17 cellular contexts compared by ENCODE assay signal in genomic region chr9:135774794-135775525, GRCh38.
DNase-seq lines count a peak whose midpoint lies in the region; ATAC-seq, FAIRE-seq and TF ChIP-seq lines count a peak whose summit lies in the region.
"Had no signal": no experiment of that assay in that cellular context is flagged by ENCODE, and none has a peak within 500 bp of the region (broad histone marks: within the 10 kb centered on the region; RNA-seq: fewer than 3 reads in every experiment).

No MANE protein-coding gene starts in this region.

- no peaks in the 10 kb centered on the region for H3K4me1 ChIP-seq in RWPE2 (ENCODE audit: insufficient read depth, poor library complexity, severe bottlenecking)
- no peaks in the 10 kb centered on the region for H3K4me1 ChIP-seq in HepG2 (ENCODE audit: insufficient read depth, low read length)
- H3K4me1 ChIP-seq: Caco-2 had no signal

- no peaks in the 10 kb centered on the region for H3K27me3 Mint-ChIP-seq in MCF 10A (ENCODE audit: insufficient read depth, unreplicated experiment)
- no peaks in the 10 kb centered on the region for H3K27me3 Mint-ChIP-seq in activated T-helper 17 cell treated with anti-CD3 and anti-CD28 coated beads, Interleukin-2, amount 50 U/mL, for 72 hours
- H3K27me3 Mint-ChIP-seq: CD4-positive, alpha-beta T cell had no signal

- peak; percentile 71 for DNase-seq in H7
- no peak for DNase-seq in RWPE2 (ENCODE audit: low spot score)
- no peak for DNase-seq in HepG2 (ENCODE audit: low spot score)
- DNase-seq in MCF 10A (ENCODE audit: unreplicated experiment): no peak
- no peak for DNase-seq in mucosa of gallbladder (ENCODE audit: low spot score)
- DNase-seq: AML-193; Caco-2; CD4-positive, alpha-beta T cell; GDM1; GM23248; KG1 had no signal

- TF ChIP-seq EP300 in HepG2 (IDR thresholded peaks at IDR 0.05; ENCODE audit: low read depth in 2 of 2, low read length in 2 of 2) (no peak), HepG2 (CRISPR knock-in tag; IDR thresholded peaks at IDR 0.05; ENCODE audit: borderline replicate concordance) (no peak)

- no peaks in the 10 kb centered on the region for H3K79me2 ChIP-seq in HepG2 (ENCODE audit: insufficient read depth, low read length)

- WGBS in HepG2 (ENCODE audit: low lambda C conversion rate): 7% methylated on average over 3 of the region's 24 CpGs

- no peaks in the 10 kb centered on the region for H3K4me1 Mint-ChIP-seq in MCF 10A (ENCODE audit: insufficient read depth, unreplicated experiment)
- H3K4me1 Mint-ChIP-seq in activated T-helper 17 cell treated with anti-CD3 and anti-CD28 coated beads, Interleukin-2, amount 50 U/mL, for 72 hours: no peaks in the 10 kb centered on the region

- no peak overlapping the region for H3K4me3 Mint-ChIP-seq in MCF 10A (ENCODE audit: unreplicated experiment)
- H3K4me3 Mint-ChIP-seq in activated T-helper 17 cell treated with anti-CD3 and anti-CD28 coated beads, Interleukin-2, amount 50 U/mL, for 72 hours: no peak overlapping the region
- H3K4me3 Mint-ChIP-seq: CD4-positive, alpha-beta T cell had no signal

- TF ChIP-seq CTCF in RWPE2 (IDR thresholded peaks at IDR 0.05; ENCODE audit: poor library complexity, severe bottlenecking) (no peak), HepG2 (CRISPR knock-in tag; IDR thresholded peaks at IDR 0.05) (no peak), MCF 10A (IDR thresholded peaks at IDR 0.05; ENCODE audit: unreplicated experiment) (no peak)

- H3K4me3 ChIP-seq in H7 (ENCODE audit: insufficient read depth, low read depth, low read length) (no peak overlapping the region), RWPE2 (ENCODE audit: severe bottlenecking) (no peak overlapping the region), HepG2 (replicated peaks in 1 of 3; ENCODE audit: insufficient read depth in 1 of 3, low read depth in 2 of 3, low read length in 3 of 3) (no peak overlapping the region)
- H3K4me3 ChIP-seq: GM23248 had no signal

- H3K27ac ChIP-seq in RWPE2 (ENCODE audit: poor library complexity, severe bottlenecking) (no peak overlapping the region), HepG2 (ENCODE audit: extremely low read length, insufficient read depth, low read length) (no peak overlapping the region)
- H3K27ac ChIP-seq: C4-2B, GM23248 had no signal

- H3K27ac Mint-ChIP-seq in MCF 10A (ENCODE audit: low read depth, unreplicated experiment): no peak overlapping the region
- no peak overlapping the region for H3K27ac Mint-ChIP-seq in activated T-helper 17 cell treated with anti-CD3 and anti-CD28 coated beads, Interleukin-2, amount 50 U/mL, for 72 hours
- H3K27ac Mint-ChIP-seq: CD4-positive, alpha-beta T cell had no signal

- H3K9me3 ChIP-seq in RWPE2 (ENCODE audit: severe bottlenecking): no peaks in the 10 kb centered on the region
- no peaks in the 10 kb centered on the region for H3K9me3 ChIP-seq in HepG2 (ENCODE audit: low read length)
- H3K9me3 ChIP-seq: Caco-2 had no signal

- in situ Hi-C loops in HepG2 (cut with HindIII; ENCODE audit: extremely low pct_ligation_motif_present, low pct_unique_long_range_greater_than_20kb): no loop called here

- no peak for TF ChIP-seq RAD21 in HepG2 (CRISPR knock-in tag; IDR thresholded peaks at IDR 0.05)

- H2AFZ ChIP-seq in HepG2 (ENCODE audit: low read length): no peak overlapping the region
- H2AFZ ChIP-seq: GM23248 had no signal

- no peak overlapping the region for H3K4me2 ChIP-seq in HepG2 (ENCODE audit: low read depth, low read length)

- H3K36me3 Mint-ChIP-seq in MCF 10A (ENCODE audit: insufficient read depth, unreplicated experiment): no peaks in the 10 kb centered on the region
- H3K36me3 Mint-ChIP-seq in activated T-helper 17 cell treated with anti-CD3 and anti-CD28 coated beads, Interleukin-2, amount 50 U/mL, for 72 hours (ENCODE audit: low read depth): no peaks in the 10 kb centered on the region

- H3K9ac ChIP-seq in HepG2 (ENCODE audit: insufficient read depth, low read depth, low read length): no peak overlapping the region
- H3K9ac ChIP-seq: GM23248 had no signal

- intact Hi-C loops in HepG2 (cut with micrococcal nuclease; ENCODE audit: unreplicated experiment) (no loop called here), MCF 10A (cut with micrococcal nuclease) (no loop called here)

- H3K27me3 ChIP-seq in H7 (ENCODE audit: control insufficient read depth, insufficient read depth, low read length) (no peaks in the 10 kb centered on the region), RWPE2 (ENCODE audit: insufficient read depth, poor library complexity, severe bottlenecking) (no peaks in the 10 kb centered on the region), HepG2 (ENCODE audit: control insufficient read depth in 1 of 2, insufficient read depth in 2 of 2, low read length in 2 of 2) (peaks cover 11 to 69% of the 10 kb centered on the region in 2 experiments)

- H3K9me3 Mint-ChIP-seq in MCF 10A (ENCODE audit: unreplicated experiment): no peaks in the 10 kb centered on the region
- H3K9me3 Mint-ChIP-seq in activated T-helper 17 cell treated with anti-CD3 and anti-CD28 coated beads, Interleukin-2, amount 50 U/mL, for 72 hours: no peaks in the 10 kb centered on the region
- H3K9me3 Mint-ChIP-seq: CD4-positive, alpha-beta T cell had no signal

- POLR2A ChIA-PET in HepG2 (lab: Yijun Ruan, JAX): no interaction called here
- POLR2A ChIA-PET in MCF 10A (lab: Yijun Ruan, JAX): no interaction called here

- H3K36me3 ChIP-seq in H7 (replicated peaks; ENCODE audit: control insufficient read depth, insufficient read depth, low read length) (no peaks in the 10 kb centered on the region), RWPE2 (ENCODE audit: low read depth) (no peaks in the 10 kb centered on the region), HepG2 (replicated peaks in 1 of 2; ENCODE audit: control insufficient read depth in 1 of 2, insufficient read depth in 2 of 2, low read length in 2 of 2) (no peaks in the 10 kb centered on the region)

- no TSS peak for BruUV-seq in HepG2 (replicated peaks; lab: Mats Ljungman, UMichigan)
- BruUV-seq in MCF 10A (replicated peaks; lab: Mats Ljungman, UMichigan): no TSS peak

- no peaks in the 10 kb centered on the region for H4K20me1 ChIP-seq in HepG2 (ENCODE audit: insufficient read depth, low read length)

- CTCF ChIA-PET in HepG2 (lab: Yijun Ruan, JAX; ENCODE audit: low intra/inter-chr PET ratio, low total read pairs) (no interaction called here), MCF 10A (lab: Yijun Ruan, JAX) (no interaction called here)

- no peak for FAIRE-seq in HepG2 (lab: Jason Lieb, UNC)
- FAIRE-seq: D721Med, GM19239 had no signal

- TF ChIP-seq POLR2A in HepG2 (IDR thresholded peaks at IDR 0.05; ENCODE audit: insufficient read depth in 1 of 2, low read depth in 2 of 2, low read length in 2 of 2): no peak

- ATAC-seq in RWPE2 (ENCODE audit: low read depth) (peak; percentile 30; the same call in 2 of the 3 replicates), HepG2 (no peak), GM19463 (IDR thresholded peaks at IDR 0.05; ENCODE audit: unreplicated experiment) (no peak)
- no peak for ATAC-seq in activated T-helper 17 cell treated with anti-CD3 and anti-CD28 coated beads, Interleukin-2, amount 50 U/mL, for 72 hours (replicated peaks)
- ATAC-seq: HCT116 had no signal

TF ChIP-seq in HepG2, 621 proteins besides CTCF, POLR2A, EP300 and RAD21:
- TF ChIP-seq ZFP36L1 (CRISPR knock-in tag; IDR thresholded peaks at IDR 0.05) (no peak), MIER2 (CRISPR knock-in tag; IDR thresholded peaks at IDR 0.05) (no peak), HNRNPL (IDR thresholded peaks at IDR 0.05; ENCODE audit: low read depth, low read length) (peak; percentile 70; the same call in 1 of the 2 replicates)
